22 cellular contexts compared by ENCODE assay signal in the genomic region with DNA sequence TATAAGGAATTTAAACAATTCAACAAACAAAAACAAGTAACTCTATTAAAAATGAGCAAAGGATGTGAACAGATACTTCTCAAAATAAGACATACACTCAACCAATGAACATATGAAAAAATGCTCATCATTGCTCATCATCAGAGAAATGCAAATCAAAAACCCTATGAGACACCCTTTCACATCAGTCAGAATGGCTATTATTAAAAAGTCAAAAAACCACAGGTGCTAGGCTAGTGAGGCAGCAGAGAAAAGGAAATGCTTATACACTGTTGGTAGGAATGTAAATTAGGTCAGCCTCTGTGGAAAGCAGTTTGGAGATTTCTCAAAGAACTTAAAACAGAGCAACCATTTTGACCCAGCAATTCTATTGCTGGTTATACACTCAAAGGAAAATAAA. TPM values are rescaled to one million over a fixed set of nuclear protein-coding genes. Genes with fewer than 3 reads are reported as not detected.
DNase-seq lines count a peak whose midpoint lies in the region; ATAC-seq, FAIRE-seq and TF ChIP-seq lines count a peak whose summit lies in the region.
"Had no signal": no experiment of that assay in that cellular context is flagged by ENCODE, and none has a peak within 500 bp of the region (broad histone marks: within the 10 kb centered on the region; RNA-seq: fewer than 3 reads in every experiment).

No MANE protein-coding gene starts in this region.

- in situ Hi-C loops in GM12878 (cut with MboI): no loop called here

- TF ChIP-seq RAD21 in GM12878 (IDR thresholded peaks at IDR 0.05; ENCODE audit: insufficient read depth, low read depth, low read length): no peak

- TF ChIP-seq POLR2A in GM12878 (IDR thresholded peaks at IDR 0.05; ENCODE audit: low read depth, low read length): no peak
- no peak for TF ChIP-seq POLR2A in gastroesophageal sphincter (IDR thresholded peaks at IDR 0.05)

- H3K9ac ChIP-seq in GM12878 (ENCODE audit: control insufficient read depth, insufficient read depth, low read length): no peak overlapping the region

- SMC1A ChIA-PET in GM12878 (lab: Charles Lee; ENCODE audit: uncharacterized antibody, unreplicated experiment): no interaction called here

- H2AFZ ChIP-seq in GM12878 (ENCODE audit: control insufficient read depth, low read depth, low read length): no peak overlapping the region

- no TSS peak for BruUV-seq in GM12878 (replicated peaks; lab: Mats Ljungman, UMichigan)

- TF ChIP-seq EP300 in GM12878 (IDR thresholded peaks at IDR 0.05; ENCODE audit: borderline replicate concordance in 1 of 2, control insufficient read depth in 1 of 2, low read depth in 2 of 2, low read length in 2 of 2) (no peak), gastroesophageal sphincter (IDR thresholded peaks at IDR 0.05) (no peak)

- ATAC-seq in GM18868 (IDR thresholded peaks at IDR 0.05; ENCODE audit: unreplicated experiment) (peak; percentile 62), HG02623 (IDR thresholded peaks at IDR 0.05; ENCODE audit: unreplicated experiment) (peak; percentile 58), HG03342 (IDR thresholded peaks at IDR 0.05; ENCODE audit: unreplicated experiment) (peak; percentile 72), GM12878 (peak; percentile 78), gastroesophageal sphincter (no peak)
- no peak for ATAC-seq in stimulated activated naive CD8-positive, alpha-beta T cell treated with anti-CD3 and anti-CD28 coated beads, Interleukin-15, Interleukin-2, amounts not matched to agents 100 U/mL and 50 U/mL, for 24 hours
- ATAC-seq: K562 had no signal

- no peaks in the 10 kb centered on the region for H3K79me2 ChIP-seq in GM12878 (ENCODE audit: control insufficient read depth, insufficient read depth, low read length)

- POLR2A ChIA-PET in GM12878 (lab: Charles Lee): interaction anchor here (1.0 kb wide), 1 partner anchor 20 kb away, joined by 4 read pairs; no protein-coding TSS in a partner anchor

- no peak for DNase-seq in GM12878 (ENCODE audit: low read depth, low spot score)
- no peak for DNase-seq in stimulated activated naive CD8-positive, alpha-beta T cell treated with anti-CD3 and anti-CD28 coated beads, Interleukin-15, Interleukin-2, amounts not matched to agents 100 U/mL and 50 U/mL, for 24 hours
- DNase-seq in D721Med (ENCODE audit: insufficient read length, low spot score): no peak
- DNase-seq: activated CD4-positive, alpha-beta T cell treated with anti-CD3 and anti-CD28 coated beads, Interleukin-2, amount 10 ng/mL, durations not matched to agents 24 days and 14 days; anterior cingulate cortex; CD4-positive, alpha-beta T cell; GDM1; GOT3; kidney glomerular epithelial cell; NCI-H1436 treated with DMSO at 0.1 percent for 48 hours; NCI-H524; nucleus accumbens; stimulated activated CD4-positive, alpha-beta T cell treated with anti-CD3 and anti-CD28 coated beads, Interleukin-2, amount 100 ng/mL, for 48 hours; stimulated activated naive CD4-positive, alpha-beta T cell treated with Interleukin-2 at 50 U/mL for 16 hours; T-helper 2 cell had no signal

- RAD21 ChIA-PET in GM12878 (lab: Charles Lee; ENCODE audit: unreplicated experiment): no interaction called here

- H3K9me3 ChIP-seq in GM12878 (replicated peaks; ENCODE audit: control insufficient read depth, insufficient read depth, low read length): no peaks in the 10 kb centered on the region
- H3K9me3 ChIP-seq in gastroesophageal sphincter: no peaks in the 10 kb centered on the region

- CTCF ChIA-PET in GM12878 (lab: Yijun Ruan, JAX): no interaction called here

- H3K4me1 ChIP-seq in GM12878 (ENCODE audit: control insufficient read depth, insufficient read depth, low read length) (no peaks in the 10 kb centered on the region), gastroesophageal sphincter (no peaks in the 10 kb centered on the region)

- intact Hi-C loops in GM12878 (cut with micrococcal nuclease; ENCODE audit: unreplicated experiment): no loop called here

- H3K36me3 ChIP-seq in GM12878 (ENCODE audit: control insufficient read depth in 2 of 2, insufficient read depth in 2 of 2, low read length in 1 of 2) (no peaks in the 10 kb centered on the region), gastroesophageal sphincter (no peaks in the 10 kb centered on the region)

- TF ChIP-seq CTCF in GM12878 (IDR thresholded peaks at IDR 0.05 in 2 of 3, conservative IDR thresholded peaks at IDR 0.05 in 1 of 3; ENCODE audit: control insufficient read depth in 2 of 3, extremely low read depth in 1 of 3, insufficient read depth in 1 of 3, low read depth in 3 of 3, low read length in 3 of 3) (no peak), gastroesophageal sphincter (IDR thresholded peaks at IDR 0.05) (no peak), D721Med (IDR thresholded peaks at IDR 0.05; ENCODE audit: insufficient read depth, missing control alignments) (no peak)

- FAIRE-seq in GM12878 (lab: Jason Lieb, UNC) (no peak), D721Med (lab: Jason Lieb, UNC) (no peak)
- FAIRE-seq: K562 had no signal

- H3K27ac ChIP-seq in GM12878 (ENCODE audit: control insufficient read depth, insufficient read depth): no peak overlapping the region
- no peak overlapping the region for H3K27ac ChIP-seq in gastroesophageal sphincter
- H3K27ac ChIP-seq: VCaP had no signal

- H3K27me3 ChIP-seq in GM12878 (replicated peaks in 1 of 2; ENCODE audit: control insufficient read depth in 2 of 2, insufficient read depth in 2 of 2, low read length in 1 of 2) (no peaks in the 10 kb centered on the region), gastroesophageal sphincter (no peaks in the 10 kb centered on the region)

- H4K20me1 ChIP-seq in GM12878 (ENCODE audit: control insufficient read depth, insufficient read depth): no peaks in the 10 kb centered on the region

- H3K4me3 ChIP-seq in GM12878 (no peak overlapping the region), gastroesophageal sphincter (no peak overlapping the region)
- H3K4me3 ChIP-seq: K562, smooth muscle cell had no signal

- H3K4me2 ChIP-seq in GM12878 (ENCODE audit: control insufficient read depth, insufficient read depth): no peak overlapping the region
- H3K4me2 ChIP-seq: smooth muscle cell had no signal

TF ChIP-seq in GM12878, 131 proteins besides CTCF, POLR2A, EP300 and RAD21:
- TF ChIP-seq, protein P1, sequence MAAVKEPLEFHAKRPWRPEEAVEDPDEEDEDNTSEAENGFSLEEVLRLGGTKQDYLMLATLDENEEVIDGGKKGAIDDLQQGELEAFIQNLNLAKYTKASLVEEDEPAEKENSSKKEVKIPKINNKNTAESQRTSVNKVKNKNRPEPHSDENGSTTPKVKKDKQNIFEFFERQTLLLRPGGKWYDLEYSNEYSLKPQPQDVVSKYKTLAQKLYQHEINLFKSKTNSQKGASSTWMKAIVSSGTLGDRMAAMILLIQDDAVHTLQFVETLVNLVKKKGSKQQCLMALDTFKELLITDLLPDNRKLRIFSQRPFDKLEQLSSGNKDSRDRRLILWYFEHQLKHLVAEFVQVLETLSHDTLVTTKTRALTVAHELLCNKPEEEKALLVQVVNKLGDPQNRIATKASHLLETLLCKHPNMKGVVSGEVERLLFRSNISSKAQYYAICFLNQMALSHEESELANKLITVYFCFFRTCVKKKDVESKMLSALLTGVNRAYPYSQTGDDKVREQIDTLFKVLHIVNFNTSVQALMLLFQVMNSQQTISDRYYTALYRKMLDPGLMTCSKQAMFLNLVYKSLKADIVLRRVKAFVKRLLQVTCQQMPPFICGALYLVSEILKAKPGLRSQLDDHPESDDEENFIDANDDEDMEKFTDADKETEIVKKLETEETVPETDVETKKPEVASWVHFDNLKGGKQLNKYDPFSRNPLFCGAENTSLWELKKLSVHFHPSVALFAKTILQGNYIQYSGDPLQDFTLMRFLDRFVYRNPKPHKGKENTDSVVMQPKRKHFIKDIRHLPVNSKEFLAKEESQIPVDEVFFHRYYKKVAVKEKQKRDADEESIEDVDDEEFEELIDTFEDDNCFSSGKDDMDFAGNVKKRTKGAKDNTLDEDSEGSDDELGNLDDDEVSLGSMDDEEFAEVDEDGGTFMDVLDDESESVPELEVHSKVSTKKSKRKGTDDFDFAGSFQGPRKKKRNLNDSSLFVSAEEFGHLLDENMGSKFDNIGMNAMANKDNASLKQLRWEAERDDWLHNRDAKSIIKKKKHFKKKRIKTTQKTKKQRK (IDR thresholded peaks at IDR 0.05; ENCODE audit: low read depth, low read length): no peak
- TF ChIP-seq, protein P2, sequence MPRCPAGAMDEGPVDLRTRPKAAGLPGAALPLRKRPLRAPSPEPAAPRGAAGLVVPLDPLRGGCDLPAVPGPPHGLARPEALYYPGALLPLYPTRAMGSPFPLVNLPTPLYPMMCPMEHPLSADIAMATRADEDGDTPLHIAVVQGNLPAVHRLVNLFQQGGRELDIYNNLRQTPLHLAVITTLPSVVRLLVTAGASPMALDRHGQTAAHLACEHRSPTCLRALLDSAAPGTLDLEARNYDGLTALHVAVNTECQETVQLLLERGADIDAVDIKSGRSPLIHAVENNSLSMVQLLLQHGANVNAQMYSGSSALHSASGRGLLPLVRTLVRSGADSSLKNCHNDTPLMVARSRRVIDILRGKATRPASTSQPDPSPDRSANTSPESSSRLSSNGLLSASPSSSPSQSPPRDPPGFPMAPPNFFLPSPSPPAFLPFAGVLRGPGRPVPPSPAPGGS (IDR thresholded peaks at IDR 0.05; ENCODE audit: borderline replicate concordance, insufficient read depth, low read depth, low read length, poor library complexity, severe bottlenecking): peak; percentile 49

RNA-seq across cellular contexts. Expression of a gene that starts 52.0 kb away (rescaled TPM):
- total RNA-seq in GM12878 (2013; cell fraction: nucleolus; rRNA removed): 0.54 and 0.66 TPM in 2 replicates
- total RNA-seq in GM12878 (2014; rRNA removed) (0.22 and 0.23 TPM in 2 replicates), GM12878 (2014; rRNA removed; fragmentation: Illumina TruSeq; extraction: Trizol) (0.18 and 0.22 TPM in 2 replicates), GM12878 (2021) (0.13 and 0.51 TPM in 2 replicates), gastroesophageal sphincter (10 to 100 TPM in 1 of 4 donors, 1 to 10 TPM in 3; 4.6 to 10.7 (median 6.6) TPM)
- polyA plus RNA-seq in GM12878 (2011; ENCODE audit: low read depth): not detected
- polyA plus RNA-seq in GM12878 (2011; rRNA removed) (0.11 and 0.16 TPM in 2 replicates), GM12878 (2014; fragmentation: Illumina TruSeq; extraction: Trizol) (0.25 and 0.33 TPM in 2 replicates), GM12878 (2014; fragmentation: Nextera tagmentation; extraction: Ambion mirVana) (under 1 TPM in 1 of 2 experiments, not detected in 1; 0.05 TPM), GM12878 (2014; rRNA removed) (0.05 and 0.08 TPM in 2 replicates), GM12878 (2016; fragmentation: Nextera tagmentation; extraction: Ambion mirVana) (under 1 TPM; 0.05 to 0.23 TPM)
- polyA plus RNA-seq in GM12878 (2011; cell fraction: cytosol; rRNA removed): 0.05 and 0.06 TPM in 2 replicates
- 0.09 and 0.25 TPM in 2 replicates for polyA plus RNA-seq in GM12878 (2011; cell fraction: nucleus; rRNA removed)
- 0.01 and 0.15 TPM in 2 replicates for polyA plus RNA-seq in GM12878 (2012)
- polyA minus RNA-seq in GM12878 (2011; rRNA and poly(A)+ RNA removed): 0.41 and 0.80 TPM in 2 replicates
- 0.40 TPM in 1 of 2 replicates, not detected in the other for polyA minus RNA-seq in GM12878 (2011; cell fraction: cytosol; rRNA and poly(A)+ RNA removed)
- 0.24 and 0.57 TPM in 2 replicates for polyA minus RNA-seq in GM12878 (2011; cell fraction: nucleus; rRNA and poly(A)+ RNA removed)
- total RNA-seq: activated CD4-positive, alpha-beta T cell treated with anti-CD3 and anti-CD28 coated beads, Interleukin-2, amount 10 ng/mL, durations not matched to agents 24 days and 14 days; CD4-positive, alpha-beta T cell had no signal
- polyA plus RNA-seq: K562 had no signal

Comparison
In these comparisons a context has a peak if more than half of its experiments do, and no peak if none do; other contexts are left out.
1. ATAC-seq: peak in GM18868 (single experiment), HG02623 (single experiment), HG03342 (single experiment) and GM12878 (single experiment); none in stimulated activated naive CD8-positive, alpha-beta T cell treated with anti-CD3 and anti-CD28 coated beads, Interleukin-15, Interleukin-2, amounts not matched to agents 100 U/mL and 50 U/mL, for 24 hours (single experiment) and gastroesophageal sphincter (single experiment).